Comparison of ENCODE assay signal across 8 cellular contexts in the genomic region with DNA sequence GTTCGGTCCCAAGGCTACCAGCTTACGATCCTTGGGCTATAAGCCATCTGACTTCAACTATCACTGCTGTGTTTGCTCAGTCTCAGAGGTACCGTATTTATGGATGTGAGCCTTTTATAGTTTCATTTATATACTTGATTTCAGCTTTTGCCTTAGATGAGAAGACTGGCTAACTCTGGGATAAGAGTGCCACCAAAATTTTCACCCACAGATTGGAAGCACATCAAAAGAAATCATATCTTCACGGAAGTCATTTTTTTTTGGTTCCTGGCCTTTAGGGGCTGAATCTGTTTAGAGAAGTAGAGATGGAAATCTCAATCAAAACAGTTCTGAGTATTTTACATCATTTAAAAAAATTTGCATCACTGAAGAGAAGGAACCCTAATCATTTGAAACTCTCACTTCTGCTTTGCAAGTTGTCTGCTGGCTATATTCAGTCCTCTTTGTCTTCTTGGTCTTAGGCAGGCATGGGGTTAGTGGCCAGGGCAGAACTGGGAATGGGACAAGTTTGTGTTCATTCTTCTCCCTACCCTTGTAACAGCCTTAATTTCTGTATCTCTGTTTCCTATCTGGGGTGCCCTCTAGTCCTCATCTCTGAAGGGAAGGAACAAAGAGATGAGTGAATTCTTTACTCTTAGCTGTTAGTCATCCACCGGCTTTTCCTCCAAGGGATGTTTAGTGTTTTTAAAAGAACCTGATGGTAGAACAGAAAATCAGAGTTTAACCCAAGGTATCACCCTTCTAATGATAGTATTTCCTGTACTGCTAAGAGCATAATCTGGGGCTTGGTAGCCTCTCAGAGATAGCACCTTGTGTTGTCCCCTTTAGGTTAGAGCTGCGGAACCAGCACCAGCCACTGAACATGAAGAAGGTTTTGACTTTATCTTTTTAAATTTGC. TPM values are rescaled to one million over a fixed set of nuclear protein-coding genes. Genes with fewer than 3 reads are reported as not detected.
DNase-seq lines count a peak whose midpoint lies in the region; ATAC-seq and TF ChIP-seq lines count a peak whose summit lies in the region.

No MANE protein-coding gene starts in this region.

- peak overlapping the region; percentile 26 for H3K27ac ChIP-seq in upper lobe of right lung

- no peaks in the 10 kb centered on the region for H3K9me3 ChIP-seq in upper lobe of right lung

- ATAC-seq in HG03103 (IDR thresholded peaks at IDR 0.05; ENCODE audit: low read depth, unreplicated experiment) = peak; percentile 47
- ATAC-seq in upper lobe of right lung = peak; percentile 60

- peaks cover 96% of the 10 kb centered on the region for H3K4me1 Mint-ChIP-seq in activated naive CD4-positive, alpha-beta T cell treated with anti-CD3 and anti-CD28 coated beads, Interleukin-2, amount 10 ng/mL, durations not matched to agents 7 days and 5 days
- H3K4me1 Mint-ChIP-seq in T-helper 2 cell treated with Interferon-gamma antibody and Interleukin-4, amounts not matched to agents 5 μg/mL and 100 μg/mL, for 36 hours (ENCODE audit: low read depth) = peaks cover 86% of the 10 kb centered on the region

- H3K27me3 ChIP-seq in upper lobe of right lung = no peaks in the 10 kb centered on the region

- CTCF ChIA-PET in activated naive CD4-positive, alpha-beta T cell treated with anti-CD3 and anti-CD28 coated beads, Interleukin-2, amount 10 ng/mL, durations not matched to agents 7 days and 5 days (lab: Charles Lee) = interaction anchor here (1.1 to 10.1 kb wide), 7 partner anchors 11 to 72 kb away, joined by 3 to 121 read pairs (median 7); no protein-coding TSS in a partner anchor

- peak overlapping the region; percentile 3 for H3K4me3 ChIP-seq in upper lobe of right lung

- H3K9me3 Mint-ChIP-seq in activated naive CD4-positive, alpha-beta T cell treated with anti-CD3 and anti-CD28 coated beads, Interleukin-2, amount 10 ng/mL, durations not matched to agents 7 days and 5 days = no peaks in the 10 kb centered on the region
- no peaks in the 10 kb centered on the region for H3K9me3 Mint-ChIP-seq in T-helper 2 cell treated with Interferon-gamma antibody and Interleukin-4, amounts not matched to agents 5 μg/mL and 100 μg/mL, for 36 hours

- peak overlapping the region; percentile 92 for H3K27ac Mint-ChIP-seq in activated naive CD4-positive, alpha-beta T cell treated with anti-CD3 and anti-CD28 coated beads, Interleukin-2, amount 10 ng/mL, durations not matched to agents 7 days and 5 days
- H3K27ac Mint-ChIP-seq in T-helper 2 cell treated with Interferon-gamma antibody and Interleukin-4, amounts not matched to agents 5 μg/mL and 100 μg/mL, for 36 hours = peak overlapping the region; percentile 94

- H3K4me3 Mint-ChIP-seq in activated naive CD4-positive, alpha-beta T cell treated with anti-CD3 and anti-CD28 coated beads, Interleukin-2, amount 10 ng/mL, durations not matched to agents 7 days and 5 days = peak overlapping the region; percentile 82
- H3K4me3 Mint-ChIP-seq in T-helper 2 cell treated with Interferon-gamma antibody and Interleukin-4, amounts not matched to agents 5 μg/mL and 100 μg/mL, for 36 hours = peak overlapping the region; percentile 86

- no peak for DNase-seq in activated naive CD4-positive, alpha-beta T cell treated with anti-CD3 and anti-CD28 coated beads, Interleukin-2, amount 10 ng/mL, durations not matched to agents 7 days and 5 days
- no peak for DNase-seq in activated naive CD4-positive, alpha-beta T cell (lab: John Stamatoyannopoulos, UW)
- DNase-seq in T-helper 2 cell treated with Interferon-gamma antibody and Interleukin-4, amounts not matched to agents 5 μg/mL and 100 μg/mL, for 36 hours (ENCODE audit: low spot score) = no peak
- DNase-seq in upper lobe of right lung (no peak), GDM1 (lab: John Stamatoyannopoulos, UW) (no peak), GM20000 (ENCODE audit: low spot score) (no peak), GM19238 (ENCODE audit: insufficient read length, low spot score) (no peak)

- no peak for TF ChIP-seq CTCF in upper lobe of right lung (IDR thresholded peaks at IDR 0.05)
- no peak for TF ChIP-seq CTCF in GM20000 (IDR thresholded peaks at IDR 0.05; ENCODE audit: extremely low read depth, missing control alignments)

- no peaks in the 10 kb centered on the region for H3K36me3 ChIP-seq in upper lobe of right lung

- intact Hi-C loops in upper lobe of right lung (cut with DNase I) = no loop called here

- no peaks in the 10 kb centered on the region for H3K27me3 Mint-ChIP-seq in activated naive CD4-positive, alpha-beta T cell treated with anti-CD3 and anti-CD28 coated beads, Interleukin-2, amount 10 ng/mL, durations not matched to agents 7 days and 5 days
- H3K27me3 Mint-ChIP-seq in T-helper 2 cell treated with Interferon-gamma antibody and Interleukin-4, amounts not matched to agents 5 μg/mL and 100 μg/mL, for 36 hours (ENCODE audit: low read depth) = no peaks in the 10 kb centered on the region

- peaks cover 70% of the 10 kb centered on the region for H3K36me3 Mint-ChIP-seq in activated naive CD4-positive, alpha-beta T cell treated with anti-CD3 and anti-CD28 coated beads, Interleukin-2, amount 10 ng/mL, durations not matched to agents 7 days and 5 days
- peaks cover 40% of the 10 kb centered on the region for H3K36me3 Mint-ChIP-seq in T-helper 2 cell treated with Interferon-gamma antibody and Interleukin-4, amounts not matched to agents 5 μg/mL and 100 μg/mL, for 36 hours (ENCODE audit: low read depth)

- H3K4me1 ChIP-seq in upper lobe of right lung = peaks cover 27% of the 10 kb centered on the region

RNA-seq across cellular contexts. Expression of gene TNFAIP8, which starts 14.1 kb away (rescaled TPM):
- total RNA-seq in upper lobe of right lung = 22.4 TPM
